ENCODE assay signal across 8 cellular contexts in the genomic region with DNA sequence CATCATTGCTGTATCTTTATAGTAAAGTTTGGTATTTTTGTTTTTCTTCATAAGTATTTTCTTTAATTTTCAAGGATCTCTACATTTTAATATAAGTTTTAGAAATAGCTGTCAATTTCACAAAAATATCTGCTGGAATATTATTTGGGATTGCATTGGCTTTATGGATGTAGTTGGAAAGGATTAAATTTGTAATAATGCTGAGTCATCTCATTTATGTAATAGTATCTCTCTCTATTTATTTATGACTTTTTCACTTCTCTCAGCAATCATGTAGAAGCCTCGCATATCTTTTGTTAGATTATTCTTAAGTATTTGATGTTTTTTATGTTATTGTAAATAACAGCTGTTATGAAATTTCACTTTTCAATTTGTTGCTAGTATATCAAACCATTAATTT.
"Had no signal": no experiment of that assay in that cellular context is flagged by ENCODE, and none has a peak within 500 bp of the region (broad histone marks: within the 10 kb centered on the region; RNA-seq: fewer than 3 reads in every experiment).

No MANE protein-coding gene starts in this region.

- H3K4me2 ChIP-seq: GM23338 had no signal

- H3K27ac ChIP-seq: HL-60 had no signal

- ATAC-seq: GM23338, HCT116 had no signal

- H3K36me3 ChIP-seq: HAP-1 had no signal

- H2AFZ ChIP-seq: GM23338 had no signal

- H3K4me3 ChIP-seq: GM23338, HAP-1 had no signal

- DNase-seq: H7, HFFc6, Kasumi-1, KG1 had no signal

- H3K9me3 ChIP-seq: HAP-1 had no signal

- H3K4me1 ChIP-seq: HAP-1 had no signal
